12 cellular contexts compared by ENCODE assay signal in the genomic region with DNA sequence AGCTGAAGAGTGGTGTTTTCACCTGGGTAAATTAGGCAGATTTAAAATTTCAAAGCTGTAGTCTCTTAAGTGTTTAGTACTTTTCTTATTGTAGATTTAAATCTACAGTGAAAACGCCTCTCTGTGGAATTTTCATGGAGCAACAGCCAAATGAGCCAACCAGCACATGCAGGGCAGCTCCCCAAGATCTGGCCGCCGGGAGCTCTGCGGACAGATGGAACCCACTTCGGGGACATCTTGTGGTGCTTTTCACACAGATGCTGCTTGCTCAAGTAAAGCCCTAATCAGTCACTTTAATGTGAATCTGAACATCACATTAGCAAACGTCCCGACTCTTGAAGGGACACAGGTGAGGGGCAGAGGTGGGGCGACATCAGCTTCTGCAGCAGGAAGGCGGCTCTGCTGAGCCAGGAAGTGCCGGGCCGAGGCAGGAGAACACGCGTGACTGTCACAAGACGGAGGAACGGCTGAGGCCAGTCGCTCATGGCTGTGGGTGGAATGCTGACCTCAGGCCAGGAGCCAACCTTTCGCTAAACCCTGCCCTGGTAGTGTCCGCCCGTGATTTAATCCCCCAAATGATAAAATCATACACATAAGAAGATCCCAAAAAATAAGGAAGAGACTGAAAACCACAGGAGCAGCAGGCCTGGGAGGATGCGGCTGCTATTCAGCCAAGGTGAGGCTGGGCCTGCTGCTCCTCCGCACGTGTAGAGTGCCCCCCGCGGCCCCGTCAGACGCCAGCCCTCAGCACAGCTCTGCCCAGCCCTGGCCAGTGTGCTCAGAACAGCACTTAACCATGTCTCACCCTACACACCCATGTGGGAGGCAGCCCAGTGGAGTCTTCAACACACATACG.
DNase-seq lines count a peak whose midpoint lies in the region; ATAC-seq and TF ChIP-seq lines count a peak whose summit lies in the region.
"Had no signal": no experiment of that assay in that cellular context is flagged by ENCODE, and none has a peak within 500 bp of the region (broad histone marks: within the 10 kb centered on the region; RNA-seq: fewer than 3 reads in every experiment).

No MANE protein-coding gene starts in this region.

- H3K4me2 ChIP-seq in IMR-90 (ENCODE audit: low read depth, low read length) (no peak overlapping the region), mesendoderm (ENCODE audit: low read length) (no peak overlapping the region)

- H3K4ac ChIP-seq in IMR-90 (ENCODE audit: low read depth, low read length) (no peak overlapping the region), mesendoderm (ENCODE audit: low read depth, low read length) (no peak overlapping the region)

- peaks cover 4% of the 10 kb centered on the region; the same call in 1 of the 2 replicates for H4K20me1 ChIP-seq in IMR-90 (ENCODE audit: insufficient read depth, low read length)

- in situ Hi-C loops in IMR-90 (cut with MboI; ENCODE audit: low sequenced_read_pairs) = no loop called here

- no peak for TF ChIP-seq RAD21 in IMR-90 (IDR thresholded peaks at IDR 0.05; ENCODE audit: low read length)

- H3K4me3 ChIP-seq in IMR-90 (ENCODE audit: insufficient read depth, low read depth, low read length) (no peak overlapping the region), mesendoderm (ENCODE audit: low read length) (no peak overlapping the region), thyroid gland (replicated peaks in 1 of 3) (no peak overlapping the region), prostate gland (no peak overlapping the region)
- H3K4me3 ChIP-seq: HAP-1 had no signal

- peaks cover 23% of the 10 kb centered on the region for H3K36me3 ChIP-seq in IMR-90 (ENCODE audit: control insufficient read depth, insufficient read depth, low read length)
- no peaks in the 10 kb centered on the region for H3K36me3 ChIP-seq in mesendoderm (ENCODE audit: control insufficient read depth, insufficient read depth, low read length)
- H3K36me3 ChIP-seq in thyroid gland = peaks cover 0 to 8% of the 10 kb centered on the region in 2 donors
- H3K36me3 ChIP-seq in prostate gland = no peaks in the 10 kb centered on the region

- H3K18ac ChIP-seq in IMR-90 (ENCODE audit: low read depth, low read length) = no peak overlapping the region
- H3K18ac ChIP-seq in mesendoderm (ENCODE audit: low read length) = no peak overlapping the region

- H2AK9ac ChIP-seq in IMR-90 (replicated peaks; ENCODE audit: low read depth, low read length, poor library complexity) = no peak overlapping the region

- 0 out of 2 replicates have a peak overlapping the region, but pooled peaks have one; percentile 16 for H2AK5ac ChIP-seq in IMR-90 (ENCODE audit: low read depth, low read length)
- H2AK5ac ChIP-seq in mesendoderm (ENCODE audit: low read length) = peak overlapping the region; percentile 69

- DNase-seq in IMR-90 (no peak), cerebellar cortex (ENCODE audit: low spot score) (peak; percentile 74), mesendoderm (no peak), thyroid gland (no peak), prostate gland (ENCODE audit: low spot score) (no peak), NCI-H748 (lab: John Stamatoyannopoulos, UW; ENCODE audit: unreplicated experiment) (no peak)
- no peak for DNase-seq in activated CD4-positive, CD25-positive, alpha-beta regulatory T cell (lab: John Stamatoyannopoulos, UW)
- DNase-seq: CD4-positive, alpha-beta T cell; MM.1S; NCI-H1930 had no signal

- H3K23ac ChIP-seq in IMR-90 (ENCODE audit: low read depth, low read length) (no peak overlapping the region), mesendoderm (ENCODE audit: low read length) (no peak overlapping the region)

- H2BK5ac ChIP-seq in IMR-90 (ENCODE audit: low read depth, low read length, poor library complexity, severe bottlenecking) (no peak overlapping the region), mesendoderm (ENCODE audit: low read length) (no peak overlapping the region)

- H3K79me1 ChIP-seq in IMR-90 (ENCODE audit: low read depth in 1 of 2, low read length in 2 of 2) (peaks cover 13 to 53% of the 10 kb centered on the region in 2 experiments; a peak in 3 of 4 replicates), mesendoderm (ENCODE audit: low read length) (no peaks in the 10 kb centered on the region)

- H3K4me1 ChIP-seq in IMR-90 (ENCODE audit: control insufficient read depth, insufficient read depth, low read length) (no peaks in the 10 kb centered on the region), mesendoderm (ENCODE audit: control insufficient read depth, low read depth, low read length) (peaks cover 16% of the 10 kb centered on the region), thyroid gland (peaks cover 13 to 28% of the 10 kb centered on the region in 2 donors), prostate gland (replicated peaks) (no peaks in the 10 kb centered on the region)
- H3K4me1 ChIP-seq: HAP-1 had no signal

- no peaks in the 10 kb centered on the region for H3K79me2 ChIP-seq in mesendoderm (ENCODE audit: control insufficient read depth, insufficient read depth, low read length)

- H3K14ac ChIP-seq in IMR-90 (replicated peaks; ENCODE audit: low read depth, low read length) = no peak overlapping the region; the same call in 1 of the 2 replicates

- TF ChIP-seq POLR2A in IMR-90 (IDR thresholded peaks at IDR 0.05; ENCODE audit: low read depth, low read length) (no peak), thyroid gland (IDR thresholded peaks at IDR 0.05) (no peak), prostate gland (IDR thresholded peaks at IDR 0.05) (no peak)

- H3K56ac ChIP-seq in IMR-90 (ENCODE audit: extremely low read depth, insufficient read depth, low read length) (no peak overlapping the region), mesendoderm (ENCODE audit: low read length) (peak overlapping the region; percentile 64)

- 92% methylated on average over 14 of the region's 27 CpGs; no CpG with 5 or more reads in 1 of the 2 experiments for WGBS in IMR-90 (ENCODE audit: extremely low coverage in 2 of 2, insufficient read length in 1 of 2), 2 experiments
- WGBS in mesendoderm (ENCODE audit: extremely low coverage, insufficient coverage, low lambda C conversion rate) = no CpG with 5 or more reads among the region's 27 CpGs
- 90 to 92% methylated on average over 26 to 27 of the region's 27 CpGs for WGBS in thyroid gland, 2 donors
- WGBS in prostate gland = 89% methylated on average over 27 of the region's 27 CpGs

- CTCF ChIA-PET in IMR-90 (lab: Yijun Ruan, JAX) = interaction anchor here (0.8 to 1.0 kb wide), 2 partner anchors 20 to 73 kb away, joined by 3 read pairs; no protein-coding TSS in a partner anchor

- no peak overlapping the region for H2AFZ ChIP-seq in IMR-90 (replicated peaks; ENCODE audit: low read length, poor library complexity)

- H4K8ac ChIP-seq in IMR-90 (ENCODE audit: low read depth in 2 of 2, low read length in 2 of 2) (no peak overlapping the region), mesendoderm (ENCODE audit: low read depth, low read length) (no peak overlapping the region)

- peaks cover 27% of the 10 kb centered on the region for H3K9me1 ChIP-seq in IMR-90 (ENCODE audit: insufficient read depth, low read length)

- no peak for ATAC-seq in IMR-90 (ENCODE audit: low read depth)
- ATAC-seq: HepG2 had no signal

- H2BK120ac ChIP-seq in IMR-90 (ENCODE audit: low read depth, low read length) (no peak overlapping the region), mesendoderm (ENCODE audit: low read depth, low read length) (no peak overlapping the region)

- no peak overlapping the region for H4K91ac ChIP-seq in IMR-90 (ENCODE audit: insufficient read depth, low read depth, low read length)

- H4K5ac ChIP-seq in IMR-90 (ENCODE audit: low read depth, low read length) (no peak overlapping the region), mesendoderm (ENCODE audit: low read length) (no peak overlapping the region)

- H2BK15ac ChIP-seq in IMR-90 (ENCODE audit: low read depth, low read length) (no peak overlapping the region), mesendoderm (replicated peaks; ENCODE audit: low read depth) (no peak overlapping the region)

- intact Hi-C loops in IMR-90 (cut with micrococcal nuclease) (no loop called here), thyroid gland (cut with DNase I) (no loop called here), prostate gland (cut with DNase I) (no loop called here)

- H3K27ac ChIP-seq in IMR-90 (ENCODE audit: insufficient read depth, low read length) = no peak overlapping the region
- no peak overlapping the region for H3K27ac ChIP-seq in mesendoderm (ENCODE audit: low read depth, low read length)
- peak overlapping the region; percentile 6 to 33 (median 9) for H3K27ac ChIP-seq in thyroid gland
- H3K27ac ChIP-seq in prostate gland = no peak overlapping the region

- H2BK20ac ChIP-seq in IMR-90 (ENCODE audit: low read depth, low read length) = no peak overlapping the region

- BruUV-seq in IMR-90 (replicated peaks; lab: Mats Ljungman, UMichigan) = no TSS peak

- H3K9ac ChIP-seq in IMR-90 (ENCODE audit: low read depth, low read length) (no peak overlapping the region), mesendoderm (ENCODE audit: low read length) (no peak overlapping the region)

- H3K27me3 ChIP-seq in IMR-90 (ENCODE audit: control insufficient read depth, insufficient read depth, low read length) (no peaks in the 10 kb centered on the region), mesendoderm (ENCODE audit: insufficient read depth, low read length, poor library complexity) (no peaks in the 10 kb centered on the region), thyroid gland (no peaks in the 10 kb centered on the region), prostate gland (replicated peaks; ENCODE audit: insufficient read depth) (no peaks in the 10 kb centered on the region)

- no peak for TF ChIP-seq CTCF in IMR-90 (conservative IDR thresholded peaks at IDR 0.05; ENCODE audit: low read depth, low read length)
- no peak for TF ChIP-seq CTCF in thyroid gland (IDR thresholded peaks at IDR 0.05)
- TF ChIP-seq CTCF in prostate gland (IDR thresholded peaks at IDR 0.05) = no peak

- POLR2A ChIA-PET in IMR-90 (lab: Charles Lee; ENCODE audit: unreplicated experiment) = no interaction called here

- H3K9me3 ChIP-seq in IMR-90 (ENCODE audit: control insufficient read depth, insufficient read depth, low read length) (no peaks in the 10 kb centered on the region), thyroid gland (no peaks in the 10 kb centered on the region), prostate gland (no peaks in the 10 kb centered on the region)
- H3K9me3 ChIP-seq: HAP-1 had no signal

- dilution Hi-C loops in IMR-90 (cut with HindIII; ENCODE audit: low sequenced_read_pairs, unreplicated experiment) = no loop called here

TF ChIP-seq in IMR-90, 13 proteins besides CTCF, POLR2A, EP300 and RAD21 (continues in another document):
- no peak for TF ChIP-seq BHLHE40 (IDR thresholded peaks at IDR 0.05; ENCODE audit: low read depth, low read length)
- TF ChIP-seq, protein P1, sequence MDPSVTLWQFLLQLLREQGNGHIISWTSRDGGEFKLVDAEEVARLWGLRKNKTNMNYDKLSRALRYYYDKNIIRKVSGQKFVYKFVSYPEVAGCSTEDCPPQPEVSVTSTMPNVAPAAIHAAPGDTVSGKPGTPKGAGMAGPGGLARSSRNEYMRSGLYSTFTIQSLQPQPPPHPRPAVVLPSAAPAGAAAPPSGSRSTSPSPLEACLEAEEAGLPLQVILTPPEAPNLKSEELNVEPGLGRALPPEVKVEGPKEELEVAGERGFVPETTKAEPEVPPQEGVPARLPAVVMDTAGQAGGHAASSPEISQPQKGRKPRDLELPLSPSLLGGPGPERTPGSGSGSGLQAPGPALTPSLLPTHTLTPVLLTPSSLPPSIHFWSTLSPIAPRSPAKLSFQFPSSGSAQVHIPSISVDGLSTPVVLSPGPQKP (IDR thresholded peaks at IDR 0.05; ENCODE audit: borderline replicate concordance, low read depth, low read length) = no peak

Comparison
In these comparisons a context has a peak if more than half of its experiments do, and no peak if none do; other contexts are left out.
1. H3K27ac ChIP-seq: peak in thyroid gland (3 of 3); none in IMR-90 (single experiment), mesendoderm (single experiment) and prostate gland (0 of 2).